In genomic region chr5:167908596-167908995, GRCh38 we compare ENCODE assay signal across 1 cellular context.
TF ChIP-seq lines count a peak whose summit lies in the region.

No MANE protein-coding gene starts in this region.

TF ChIP-seq in H1, 55 proteins besides CTCF, POLR2A, EP300 and RAD21 (continued from another document):
- TF ChIP-seq CHD7 (IDR thresholded peaks at IDR 0.05; ENCODE audit: insufficient replicate concordance, low read length) (no peak), SUZ12 (IDR thresholded peaks at IDR 0.05; ENCODE audit: low read length) (no peak), EGR1 (IDR thresholded peaks at IDR 0.05; ENCODE audit: borderline replicate concordance, low read depth, low read length) (no peak), JUND (IDR thresholded peaks at IDR 0.05; ENCODE audit: low read length) (no peak), ASH2L (IDR thresholded peaks at IDR 0.05; ENCODE audit: low read length) (no peak), RNF2 (IDR thresholded peaks at IDR 0.05; ENCODE audit: borderline replicate concordance, low read depth, low read length, missing control alignments, poor library complexity, severe bottlenecking) (no peak), GABPA (IDR thresholded peaks at IDR 0.05; ENCODE audit: borderline replicate concordance, insufficient read depth, low read length) (no peak), SIN3A (conservative IDR thresholded peaks at IDR 0.05 in 1 of 2, IDR thresholded peaks at IDR 0.05 in 1 of 2; ENCODE audit: low read depth in 1 of 2, low read length in 2 of 2) (no peak), RFX5 (IDR thresholded peaks at IDR 0.05; ENCODE audit: borderline replicate concordance, low read depth, low read length) (no peak), ATF2 (IDR thresholded peaks at IDR 0.05; ENCODE audit: low read length) (no peak), FOSL1 (IDR thresholded peaks at IDR 0.05; ENCODE audit: insufficient read depth, low read depth, low read length) (no peak)
